ENCODE assay signal across 1 cellular context in the genomic region with DNA sequence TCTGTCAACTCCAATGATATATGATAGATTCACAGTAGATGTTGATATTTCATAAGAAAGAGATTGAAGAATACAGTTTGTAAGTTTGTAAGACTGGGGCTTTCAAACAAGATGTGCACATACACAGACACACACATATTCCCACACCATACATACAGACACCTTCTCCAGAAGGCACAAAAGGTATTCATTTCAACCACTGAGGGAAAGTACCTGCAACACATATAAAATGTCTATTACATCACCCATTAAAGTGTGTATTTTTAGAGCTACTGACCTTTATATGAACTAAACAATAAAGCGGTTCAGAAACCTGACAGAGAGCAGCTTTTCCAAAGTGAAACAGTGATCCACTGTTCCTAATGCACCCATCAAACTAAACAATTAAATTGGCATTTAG.
TF ChIP-seq lines count a peak whose summit lies in the region.

No MANE protein-coding gene starts in this region.

TF ChIP-seq in GM12878, 131 proteins besides CTCF, POLR2A, EP300 and RAD21 (continued from another document):
- TF ChIP-seq, protein P1, sequence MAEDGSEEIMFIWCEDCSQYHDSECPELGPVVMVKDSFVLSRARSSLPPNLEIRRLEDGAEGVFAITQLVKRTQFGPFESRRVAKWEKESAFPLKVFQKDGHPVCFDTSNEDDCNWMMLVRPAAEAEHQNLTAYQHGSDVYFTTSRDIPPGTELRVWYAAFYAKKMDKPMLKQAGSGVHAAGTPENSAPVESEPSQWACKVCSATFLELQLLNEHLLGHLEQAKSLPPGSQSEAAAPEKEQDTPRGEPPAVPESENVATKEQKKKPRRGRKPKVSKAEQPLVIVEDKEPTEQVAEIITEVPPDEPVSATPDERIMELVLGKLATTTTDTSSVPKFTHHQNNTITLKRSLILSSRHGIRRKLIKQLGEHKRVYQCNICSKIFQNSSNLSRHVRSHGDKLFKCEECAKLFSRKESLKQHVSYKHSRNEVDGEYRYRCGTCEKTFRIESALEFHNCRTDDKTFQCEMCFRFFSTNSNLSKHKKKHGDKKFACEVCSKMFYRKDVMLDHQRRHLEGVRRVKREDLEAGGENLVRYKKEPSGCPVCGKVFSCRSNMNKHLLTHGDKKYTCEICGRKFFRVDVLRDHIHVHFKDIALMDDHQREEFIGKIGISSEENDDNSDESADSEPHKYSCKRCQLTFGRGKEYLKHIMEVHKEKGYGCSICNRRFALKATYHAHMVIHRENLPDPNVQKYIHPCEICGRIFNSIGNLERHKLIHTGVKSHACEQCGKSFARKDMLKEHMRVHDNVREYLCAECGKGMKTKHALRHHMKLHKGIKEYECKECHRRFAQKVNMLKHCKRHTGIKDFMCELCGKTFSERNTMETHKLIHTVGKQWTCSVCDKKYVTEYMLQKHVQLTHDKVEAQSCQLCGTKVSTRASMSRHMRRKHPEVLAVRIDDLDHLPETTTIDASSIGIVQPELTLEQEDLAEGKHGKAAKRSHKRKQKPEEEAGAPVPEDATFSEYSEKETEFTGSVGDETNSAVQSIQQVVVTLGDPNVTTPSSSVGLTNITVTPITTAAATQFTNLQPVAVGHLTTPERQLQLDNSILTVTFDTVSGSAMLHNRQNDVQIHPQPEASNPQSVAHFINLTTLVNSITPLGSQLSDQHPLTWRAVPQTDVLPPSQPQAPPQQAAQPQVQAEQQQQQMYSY (CRISPR knock-in tag; IDR thresholded peaks at IDR 0.05), result no peak
- no peak for TF ChIP-seq EED (IDR thresholded peaks at IDR 0.05; ENCODE audit: low read depth)
